ENCODE assay signal across 34 cellular contexts in genomic region chr20:46327557-46327956, GRCh38. TPM values are rescaled to one million over a fixed set of nuclear protein-coding genes. Genes with fewer than 3 reads are reported as not detected.
"Had no signal": no experiment of that assay in that cellular context is flagged by ENCODE, and none has a peak within 500 bp of the region (broad histone marks: within the 10 kb centered on the region; RNA-seq: fewer than 3 reads in every experiment).

No MANE protein-coding gene starts in this region.

- ATAC-seq: naive thymus-derived CD8-positive, alpha-beta T cell; natural killer cell treated with Interleukin-12 subunit alpha and Interleukin-12 subunit beta and Interleukin-15 and Interleukin-18, amount 100 ng/mL, for 72 hours; pancreas; right cardiac atrium; sciatic nerve; stimulated activated memory B cell treated with anti-CD40 and anti-IgM and Interleukin-4, amounts not matched to agents 10 μg/mL and 1 μg/mL and 100 μg/mL, for 72 hours; stimulated activated naive CD8-positive, alpha-beta T cell treated with anti-CD3 and anti-CD28 coated beads, Interleukin-15, amount 100 ng/mL, for 72 hours; stimulated activated naive CD8-positive, alpha-beta T cell treated with anti-CD3 and anti-CD28 coated beads, Interleukin-15, Interleukin-2, amounts not matched to agents 100 U/mL and 50 U/mL, for 24 hours had no signal

- DNase-seq: naive B cell; naive thymus-derived CD8-positive, alpha-beta T cell; nephron progenitor cell; nucleus accumbens; pancreas; right cardiac atrium; spleen; stimulated activated CD4-positive, alpha-beta T cell treated with anti-CD3 and anti-CD28 coated beads, Interleukin-12 subunit alpha, Interleukin-12 subunit beta, amount 100 ng/mL, for 4 hours; stimulated activated CD4-positive, alpha-beta T cell treated with anti-CD3 and anti-CD28 coated beads, Interleukin-1b, Interleukin-23, amount 100 ng/mL, for 48 hours; stimulated activated CD4-positive, alpha-beta T cell treated with anti-CD3 and anti-CD28 coated beads, Interleukin-4, amount 100 ng/mL, for 1 hour; stimulated activated CD4-positive, alpha-beta T cell treated with anti-CD3 and anti-CD28 coated beads, Interleukin-4, amount 100 ng/mL, for 4 hours; stimulated activated CD8-positive, alpha-beta memory T cell treated with anti-CD3 and anti-CD28 coated beads, Interleukin-4, amount 100 ng/mL, for 48 hours; stimulated activated naive CD4-positive, alpha-beta T cell; stimulated activated naive CD8-positive, alpha-beta T cell treated with anti-CD3 and anti-CD28 coated beads, Interleukin-15, amount 100 ng/mL, for 72 hours; stimulated activated naive CD8-positive, alpha-beta T cell treated with anti-CD3 and anti-CD28 coated beads, Interleukin-15, Interleukin-2, amounts not matched to agents 100 U/mL and 50 U/mL, for 24 hours; substantia nigra; thyroid gland; trophoblast cell; upper lobe of left lung had no signal

- H3K36me3 ChIP-seq: neutrophil, pancreas, prostate gland, spleen, suprapubic skin, thoracic aorta, thyroid gland, tibial nerve, upper lobe of left lung, vagina had no signal

- H3K27ac ChIP-seq: neutrophil, pancreas, prostate gland, skin epidermis, spleen, suprapubic skin, thoracic aorta, thyroid gland, tibial nerve, upper lobe of left lung, vagina had no signal

- H3K4me2 ChIP-seq: smooth muscle cell had no signal

- H3K9me3 ChIP-seq: neutrophil, pancreas, prostate gland, spleen, suprapubic skin, thoracic aorta, thyroid gland, tibial nerve, upper lobe of left lung, vagina had no signal

- FAIRE-seq: pancreas, urothelium cell line had no signal

- H3K4me3 ChIP-seq: pancreas, prostate gland, skin epidermis, smooth muscle cell, spleen, suprapubic skin, thoracic aorta, thyroid gland, tibial nerve, upper lobe of left lung, vagina had no signal

- H3K4me1 ChIP-seq: prostate gland, spleen, upper lobe of left lung had no signal

- H3K27me3 ChIP-seq: pancreas, thyroid gland, vagina had no signal

RNA-seq across cellular contexts. Expression of gene CDH22, which starts 19.3 kb away (rescaled TPM):
- total RNA-seq: naive thymus-derived CD8-positive, alpha-beta T cell; natural killer cell treated with Interleukin-12 subunit alpha and Interleukin-12 subunit beta and Interleukin-15 and Interleukin-18, amount 100 ng/mL, for 72 hours; osteocyte; pulmonary artery endothelial cell; renal cortical epithelial cell; smooth muscle cell; spleen; thoracic aorta had no signal
- polyA plus RNA-seq: naive thymus-derived CD8-positive, alpha-beta T cell; smooth muscle cell; spleen had no signal
